ENCODE assay signal across 8 cellular contexts in genomic region chr9:128786681-128787582, GRCh38. TPM values are rescaled to one million over a fixed set of nuclear protein-coding genes. Genes with fewer than 3 reads are reported as not detected.
A peak's percentile ranks its signal among the peaks of the same experiment; 100 is the strongest.
DNase-seq lines count a peak whose midpoint lies in the region; ATAC-seq and TF ChIP-seq lines count a peak whose summit lies in the region.

Gene TBC1D13, plus strand, starts transcription at chr9:128787253. Its CDS starts 101 bp downstream, at chr9:128787354.

- peak within 1 kb of the TSS; percentile 89 for H3K4me2 ChIP-seq in OCI-LY1 (ENCODE audit: low read length)

- H3K27ac ChIP-seq in HUES64 (ENCODE audit: low read depth, low read length) (peak within 1 kb of the TSS; percentile 65; the same call in 1 of the 2 replicates), OCI-LY1 (ENCODE audit: low read depth, low read length, poor library complexity, severe bottlenecking) (peak within 1 kb of the TSS; percentile 43), mesodermal cell (ENCODE audit: low read depth, low read length, severe bottlenecking) (peak within 1 kb of the TSS; percentile 72)

- WGBS in HUES64, result 9% methylated on average over 64 of the region's 64 CpGs
- WGBS in mesodermal cell (ENCODE audit: insufficient coverage in 2 of 2), 2 experiments, result 3 to 9% methylated on average over 52 to 59 of the region's 64 CpGs

- peak within 1 kb of the TSS; percentile 94 for H3K4me3 ChIP-seq in Caco-2 (ENCODE audit: low read depth, low read length)
- peak within 1 kb of the TSS; percentile 99 for H3K4me3 ChIP-seq in HUES64 (ENCODE audit: low read length)
- H3K4me3 ChIP-seq in OCI-LY1 (ENCODE audit: low read depth, low read length, poor library complexity, severe bottlenecking), result peak within 1 kb of the TSS; percentile 82
- H3K4me3 ChIP-seq in mesodermal cell (ENCODE audit: extremely low read depth, insufficient read depth, low read length, poor library complexity, severe bottlenecking), result peak within 1 kb of the TSS; percentile 69

- peak; percentile 85 for ATAC-seq in GM21423 (IDR thresholded peaks at IDR 0.05; ENCODE audit: unreplicated experiment)

- H3K27me3 ChIP-seq in Caco-2 (replicated peaks; ENCODE audit: control insufficient read depth, insufficient read depth, low read length), result no peaks in the 10 kb centered on the region
- no peaks in the 10 kb centered on the region for H3K27me3 ChIP-seq in HUES64 (ENCODE audit: insufficient read depth, low read length)
- no peaks in the 10 kb centered on the region for H3K27me3 ChIP-seq in OCI-LY1 (ENCODE audit: insufficient read depth, low read length)

- H3K9me2 ChIP-seq in OCI-LY1 (ENCODE audit: low read depth, low read length), result no peaks in the 10 kb centered on the region

- H3K9me3 Mint-ChIP-seq in Caco-2 (ENCODE audit: unreplicated experiment), result peaks cover 1% of the 10 kb centered on the region

- H3K9ac ChIP-seq in HUES64 (ENCODE audit: low read depth, low read length), result peak within 1 kb of the TSS; percentile 76
- peak within 1 kb of the TSS; percentile 83 for H3K9ac ChIP-seq in OCI-LY1 (ENCODE audit: low read length)

- no peaks in the 10 kb centered on the region for H4K20me1 ChIP-seq in OCI-LY1 (ENCODE audit: insufficient read depth, low read length)

- H3K4me3 Mint-ChIP-seq in Caco-2 (ENCODE audit: unreplicated experiment), result peak within 1 kb of the TSS; percentile 97

- H2AFZ ChIP-seq in OCI-LY1 (ENCODE audit: low read length), result peak within 1 kb of the TSS; percentile 87

- POLR2A ChIA-PET in Caco-2 (lab: Charles Lee), result interaction anchor here (0.7 kb wide), 1 partner anchor 391 kb away, joined by 6 read pairs; the partner anchor contains the start of gene IER5L

- BruUV-seq in Caco-2 (replicated peaks; lab: Mats Ljungman, UMichigan), result no TSS peak

- intact Hi-C loops in Caco-2 (cut with micrococcal nuclease; ENCODE audit: unreplicated experiment), result loop anchor here (1.0 to 2.0 kb wide), 2 partner anchors 16 to 150 kb away; partner anchors contain the start of gene ZER1

- H3F3A ChIP-seq in OCI-LY1 (ENCODE audit: insufficient read depth, low read length), result no peaks in the 10 kb centered on the region

- H3K4me1 ChIP-seq in Caco-2 (peaks cover 6% of the 10 kb centered on the region; the same call in 1 of the 2 replicates), HUES64 (ENCODE audit: insufficient read depth, low read length) (peaks cover 7% of the 10 kb centered on the region; the same call in 1 of the 2 replicates), OCI-LY1 (ENCODE audit: insufficient read depth, low read length, severe bottlenecking) (peaks cover 23% of the 10 kb centered on the region), mesodermal cell (ENCODE audit: control insufficient read depth, insufficient read depth, low read length, poor library complexity, severe bottlenecking) (peaks cover 7% of the 10 kb centered on the region)

- DNase-seq in Caco-2, result peak; percentile 94 to 95
- DNase-seq in activated CD8-positive, alpha-beta memory T cell treated with anti-CD3 and anti-CD28 coated beads, Interleukin-2, amount 50 U/mL, for 24 hours (ENCODE audit: extremely low read depth), result peak; percentile 79
- DNase-seq in stimulated activated CD8-positive, alpha-beta memory T cell treated with anti-CD3 and anti-CD28 coated beads, Interleukin-15, amount 100 ng/mL, for 24 hours (ENCODE audit: low read depth), result peak; percentile 82

- peak within 1 kb of the TSS; percentile 90 for H3K27ac Mint-ChIP-seq in Caco-2 (ENCODE audit: unreplicated experiment)

- peaks cover 7% of the 10 kb centered on the region for H3K36me3 Mint-ChIP-seq in Caco-2 (ENCODE audit: insufficient read depth, unreplicated experiment)

- peaks cover 6% of the 10 kb centered on the region; the same call in 1 of the 2 replicates for H3K79me2 ChIP-seq in OCI-LY1 (ENCODE audit: insufficient read depth, low read length)

- H3K36me3 ChIP-seq in Caco-2 (ENCODE audit: control insufficient read depth, insufficient read depth, low read length), result no peaks in the 10 kb centered on the region; the same call in 1 of the 2 replicates
- H3K36me3 ChIP-seq in HUES64 (ENCODE audit: insufficient read depth, low read length), result peaks cover 21% of the 10 kb centered on the region
- H3K36me3 ChIP-seq in OCI-LY1 (ENCODE audit: insufficient read depth, low read length), result peaks cover 12% of the 10 kb centered on the region; the same call in 1 of the 2 replicates
- H3K36me3 ChIP-seq in mesodermal cell (ENCODE audit: control insufficient read depth, insufficient read depth, low read length), result peaks cover 29% of the 10 kb centered on the region

- TF ChIP-seq CTCF in Caco-2 (IDR thresholded peaks at IDR 0.05; ENCODE audit: insufficient read depth in 1 of 2, low read depth in 1 of 2, low read length in 1 of 2, severe bottlenecking in 1 of 2, unreplicated experiment in 1 of 2), result no peak
- no peak for TF ChIP-seq CTCF in OCI-LY1 (IDR thresholded peaks at IDR 0.05; ENCODE audit: low read length)

- CTCF ChIA-PET in Caco-2 (lab: Charles Lee), result interaction anchor here (1.9 kb wide), 1 partner anchor 31 kb away, joined by 7 read pairs; the partner anchor contains the start of gene ENDOG

- H3K9me3 ChIP-seq in Caco-2, result peaks cover 2% of the 10 kb centered on the region; the same call in 1 of the 2 replicates
- no peaks in the 10 kb centered on the region for H3K9me3 ChIP-seq in HUES64 (ENCODE audit: insufficient read depth, low read depth, low read length)
- H3K9me3 ChIP-seq in OCI-LY1 (ENCODE audit: low read length), result peaks cover 5% of the 10 kb centered on the region; the same call in 1 of the 2 replicates
- H3K9me3 ChIP-seq in mesodermal cell (ENCODE audit: control insufficient read depth, low read length), result peaks cover 8% of the 10 kb centered on the region

- H3K4me1 Mint-ChIP-seq in Caco-2 (ENCODE audit: low read depth, unreplicated experiment), result no peaks in the 10 kb centered on the region

- in situ Hi-C loops in endometrial microvascular endothelial cells (cut with HindIII; ENCODE audit: inconsistent ontology term, low pct_unique_long_range_greater_than_20kb, low sequenced_read_pairs), result no loop called here

- no peaks in the 10 kb centered on the region for H3K27me3 Mint-ChIP-seq in Caco-2 (ENCODE audit: insufficient read depth, unreplicated experiment)

RNA-seq across cellular contexts. Expression of gene TBC1D13, which starts in this region (rescaled TPM):
- total RNA-seq in Caco-2 (2022) (35.6 and 39.9 TPM in 2 replicates), endometrial microvascular endothelial cells (ENCODE audit: inconsistent ontology term) (19.1 TPM)
- polyA plus RNA-seq in HUES64 (2013, experiment 1 of 2), result 20.2 TPM
- 21.3 TPM for polyA plus RNA-seq in HUES64 (2013, experiment 2 of 2)
- 25.5 TPM for polyA plus RNA-seq in mesodermal cell (2013, experiment 1 of 2)
- 19.7 TPM for polyA plus RNA-seq in mesodermal cell (2013, experiment 2 of 2)

Comparison
In these comparisons a context has a peak if more than half of its experiments do, and no peak if none do; other contexts are left out.
1. Peak in every context shown above with its lines: DNase-seq, ATAC-seq, H3K4me3 ChIP-seq and H3K27ac ChIP-seq.